In the genomic region with DNA sequence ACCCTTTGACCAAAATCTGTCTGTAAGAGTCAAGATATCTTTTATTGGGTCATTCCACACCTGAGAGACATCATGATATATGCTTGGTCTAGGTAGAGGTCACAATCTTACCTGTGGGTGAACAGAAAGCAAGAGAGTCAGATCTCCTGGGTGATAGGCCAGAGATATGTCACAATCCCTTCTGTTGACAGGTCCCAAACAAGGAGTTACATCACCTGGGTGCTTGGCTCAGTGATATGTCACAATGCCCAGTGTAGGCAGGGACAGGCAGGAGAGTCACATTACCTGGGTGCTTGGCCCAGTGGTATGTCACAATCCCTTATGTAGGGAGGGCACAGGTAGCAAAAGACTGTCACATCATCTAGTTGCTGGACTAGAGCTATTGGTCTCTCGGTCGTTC, we compare ENCODE assay signal across 32 cellular contexts.
"Had no signal": no experiment of that assay in that cellular context is flagged by ENCODE, and none has a peak within 500 bp of the region (broad histone marks: within the 10 kb centered on the region; RNA-seq: fewer than 3 reads in every experiment).

No MANE protein-coding gene starts in this region.

- ATAC-seq: activated CD8-positive, alpha-beta T cell treated with anti-CD3 and anti-CD28 coated beads for 36 hours; activated naive CD4-positive, alpha-beta T cell treated with anti-CD3 and anti-CD28 coated beads, Interleukin-2, amount 50 U/mL, for 72 hours; activated T-cell treated with anti-CD3 and anti-CD28 coated beads, Interleukin-2, amount 50 U/mL, for 4 hours; activated T-cell treated with anti-CD3 and anti-CD28 coated beads, Interleukin-2, amount 50 U/mL, for 72 hours; activated T-helper 17 cell treated with anti-CD3 and anti-CD28 coated beads, Interleukin-2, amount 50 U/mL, for 72 hours; body of pancreas had no signal

- H3K4me3 ChIP-seq: adrenal gland, body of pancreas, breast epithelium had no signal

- H3K4me1 ChIP-seq: adrenal gland, body of pancreas, breast epithelium had no signal

- DNase-seq: activated B cell treated with CpG ODN at 0.5 μM for 24 hours; activated CD4-positive, alpha-beta memory T cell treated with anti-CD3 and anti-CD28 coated beads for 36 hours; activated CD4-positive, alpha-beta T cell treated with anti-CD3 and anti-CD28 coated beads for 4 hours; activated CD4-positive, alpha-beta T cell treated with anti-CD3 and anti-CD28 coated beads, Interleukin-2, amount 10 ng/mL, durations not matched to agents 24 days and 14 days; activated CD4-positive, alpha-beta T cell treated with anti-CD3 and anti-CD28 coated beads, Interleukin-2, amount 50 U/mL, for 1 hour; activated CD4-positive, alpha-beta T cell treated with anti-CD3 and anti-CD28 coated beads, Interleukin-2, amount 50 U/mL, for 4 hours; activated CD4-positive, CD25-positive, alpha-beta regulatory T cell treated with anti-CD3 and anti-CD28 coated beads, Interleukin-2, amount 50 U/mL, for 72 hours; activated CD8-positive, alpha-beta memory T cell treated with anti-CD3 and anti-CD28 coated beads, Interleukin-2, amount 50 U/mL, for 4 hours; activated CD8-positive, alpha-beta T cell treated with anti-CD3 and anti-CD28 coated beads for 36 hours; activated effector memory CD4-positive, alpha-beta T cell treated with anti-CD3 and anti-CD28 coated beads, Interleukin-2, amount 50 U/mL, for 16 hours; activated gamma-delta T cell treated with Interleukin-2 at 50 U/mL for 16 hours; activated naive CD4-positive, alpha-beta T cell; activated naive CD4-positive, alpha-beta T cell treated with anti-CD3 and anti-CD28 coated beads for 36 hours; activated naive CD4-positive, alpha-beta T cell treated with anti-CD3 and anti-CD28 coated beads, Interleukin-2, amount 50 U/mL, for 16 hours; activated naive CD8-positive, alpha-beta T cell treated with anti-CD3 and anti-CD28 coated beads for 36 hours; activated T-cell treated with anti-CD3 and anti-CD28 coated beads for 4 hours; activated T-cell treated with anti-CD3 and anti-CD28 coated beads, Interleukin-2, amount 50 U/mL, for 1 hour; activated T-cell treated with anti-CD3 and anti-CD28 coated beads, Interleukin-2, amount 50 U/mL, for 4 hours; activated T-cell treated with anti-CD3 and anti-CD28 coated beads, Interleukin-2, amount 50 U/mL, for 72 hours; adrenal gland; amniotic stem cell; aorta; body of pancreas; brain microvascular endothelial cell; central memory CD4-positive, alpha-beta T cell; T-helper 1 cell; T-helper 2 cell; T-helper 9 cell had no signal

- H3K27ac ChIP-seq: adrenal gland, body of pancreas, brain microvascular endothelial cell, breast epithelium, VCaP had no signal

- H3K36me3 ChIP-seq: adrenal gland, brain microvascular endothelial cell, breast epithelium had no signal

- H3K27me3 ChIP-seq: adrenal gland, body of pancreas, brain microvascular endothelial cell, breast epithelium had no signal
